Comparison of ENCODE assay signal across 1 cellular context in genomic region chr5:90015584-90016018, GRCh38.
TF ChIP-seq lines count a peak whose summit lies in the region.

No MANE protein-coding gene starts in this region.

TF ChIP-seq in HCT116, 20 proteins besides CTCF, POLR2A, EP300 and RAD21 (continued from another document):
- TF ChIP-seq CBX3 (IDR thresholded peaks at IDR 0.05; ENCODE audit: low read depth) (no peak), SP1 (IDR thresholded peaks at IDR 0.05; ENCODE audit: low read depth) (no peak)
TF ChIP-seq in HCT116: peak in this region for 0.
